8 cellular contexts compared by ENCODE assay signal in genomic region chr19:6021878-6022569, GRCh38. TPM values are rescaled to one million over a fixed set of nuclear protein-coding genes. Genes with fewer than 3 reads are reported as not detected.
DNase-seq lines count a peak whose midpoint lies in the region; ATAC-seq, FAIRE-seq and TF ChIP-seq lines count a peak whose summit lies in the region.

No MANE protein-coding gene starts in this region.

- in situ Hi-C loops in SK-MEL-5 (cut with HindIII; ENCODE audit: low pct_unique_long_range_greater_than_20kb, low sequenced_read_pairs), result no loop called here

- no peak for ATAC-seq in GM18520 (IDR thresholded peaks at IDR 0.05; ENCODE audit: unreplicated experiment)

- no peaks in the 10 kb centered on the region for H3K36me3 Mint-ChIP-seq in glutamatergic neuron (ENCODE audit: unreplicated experiment)
- no peaks in the 10 kb centered on the region for H3K36me3 Mint-ChIP-seq in type B pancreatic cell

- H3K27ac Mint-ChIP-seq in glutamatergic neuron (ENCODE audit: unreplicated experiment) (no peak overlapping the region), type B pancreatic cell (no peak overlapping the region)

- peak overlapping the region; percentile 7 for H3K4me3 Mint-ChIP-seq in glutamatergic neuron (ENCODE audit: unreplicated experiment)
- H3K4me3 Mint-ChIP-seq in type B pancreatic cell, result no peak overlapping the region

- DNase-seq in D721Med (ENCODE audit: insufficient read length, low spot score), result peak; percentile 93
- DNase-seq in M059J (ENCODE audit: low read depth), result peak; percentile 57
- peak; percentile 79 for DNase-seq in SK-MEL-5 (ENCODE audit: low read depth, low spot score)
- DNase-seq in activated naive CD4-positive, alpha-beta T cell treated with Interleukin-2 at 50 U/mL for 16 hours, result peak; percentile 76
- DNase-seq in glutamatergic neuron, result peak; percentile 92
- peak; percentile 82 for DNase-seq in pons (ENCODE audit: low spot score)
- DNase-seq in type B pancreatic cell (ENCODE audit: extremely low spot score, unreplicated experiment), result peak; percentile 81

- TF ChIP-seq CTCF in D721Med (IDR thresholded peaks at IDR 0.05; ENCODE audit: insufficient read depth, missing control alignments), result peak; percentile 89
- TF ChIP-seq CTCF in glutamatergic neuron (IDR thresholded peaks at IDR 0.05; ENCODE audit: partially characterized antibody, unreplicated experiment), result peak; percentile 91
- TF ChIP-seq CTCF in type B pancreatic cell (conservative IDR thresholded peaks at IDR 0.05), result peak; percentile 93

- H3K27me3 Mint-ChIP-seq in glutamatergic neuron (ENCODE audit: unreplicated experiment) (peaks cover 3% of the 10 kb centered on the region), type B pancreatic cell (no peaks in the 10 kb centered on the region)

- no peak for FAIRE-seq in D721Med (lab: Jason Lieb, UNC)

- H3K4me1 Mint-ChIP-seq in glutamatergic neuron (ENCODE audit: low read depth, unreplicated experiment) (peaks cover 1% of the 10 kb centered on the region), type B pancreatic cell (ENCODE audit: unreplicated experiment) (peaks cover 26% of the 10 kb centered on the region)

- H3K9me3 Mint-ChIP-seq in glutamatergic neuron (ENCODE audit: unreplicated experiment), result peaks cover 2% of the 10 kb centered on the region
- H3K9me3 Mint-ChIP-seq in type B pancreatic cell, result no peaks in the 10 kb centered on the region

RNA-seq across cellular contexts. Expression of gene RANBP3, which starts 44.1 kb away (rescaled TPM):
- total RNA-seq in M059J (2014; rRNA removed; shearing (Covaris generic)), result 115 and 130 TPM in 2 replicates
- 26.7 and 35.7 TPM in 2 replicates for total RNA-seq in SK-MEL-5 (2014; rRNA removed; shearing (Covaris generic))
- polyA plus RNA-seq in SK-MEL-5 (2015; cell fraction: cytosol; rRNA removed), result 53.3 and 55.2 TPM in 2 replicates
- polyA plus RNA-seq in SK-MEL-5 (2015; cell fraction: nucleus; rRNA removed), result 25.3 and 31.6 TPM in 2 replicates
- total RNA-seq in glutamatergic neuron (ENCODE audit: unreplicated experiment) (92.1 TPM), type B pancreatic cell (ENCODE audit: low replicate concordance) (75.5 and 92.4 TPM in 2 replicates)
